ENCODE assay signal across 10 cellular contexts in genomic region chr1:176466514-176466913, GRCh38. TPM values are rescaled to one million over a fixed set of nuclear protein-coding genes. Genes with fewer than 3 reads are reported as not detected.
DNase-seq lines count a peak whose midpoint lies in the region; ATAC-seq and TF ChIP-seq lines count a peak whose summit lies in the region.
"Had no signal": no experiment of that assay in that cellular context is flagged by ENCODE, and none has a peak within 500 bp of the region (broad histone marks: within the 10 kb centered on the region; RNA-seq: fewer than 3 reads in every experiment).

No MANE protein-coding gene starts in this region.

- DNase-seq in GM10248 (ENCODE audit: extremely low spot score): peak; percentile 11
- peak; percentile 20 for DNase-seq in RPMI8226
- no peak for DNase-seq in left lobe of liver (ENCODE audit: low spot score)
- no peak for DNase-seq in left lung
- no peak for DNase-seq in esophagus muscularis mucosa (ENCODE audit: extremely low spot score)
- DNase-seq in transverse colon: no peak
- DNase-seq: activated naive CD4-positive, alpha-beta T cell treated with anti-CD3 and anti-CD28 coated beads for 36 hours; nucleus accumbens had no signal

- TF ChIP-seq EP300 in esophagus muscularis mucosa (IDR thresholded peaks at IDR 0.05) (no peak), transverse colon (IDR thresholded peaks at IDR 0.05; ENCODE audit: low read depth) (no peak)

- POLR2A ChIA-PET in GM10248 (lab: Yijun Ruan, JAX): no interaction called here

- H3K36me3 ChIP-seq in left lung: no peaks in the 10 kb centered on the region
- H3K36me3 ChIP-seq in esophagus muscularis mucosa: no peaks in the 10 kb centered on the region
- H3K36me3 ChIP-seq in transverse colon: no peaks in the 10 kb centered on the region

- H3K4me3 ChIP-seq in left lung: no peak overlapping the region
- no peak overlapping the region for H3K4me3 ChIP-seq in esophagus muscularis mucosa
- no peak overlapping the region for H3K4me3 ChIP-seq in transverse colon

- intact Hi-C loops in left lung (cut with DNase I): no loop called here
- intact Hi-C loops in esophagus muscularis mucosa (cut with DNase I): no loop called here
- intact Hi-C loops in transverse colon (cut with DNase I; ENCODE audit: low total_unique reads): no loop called here

- CTCF ChIA-PET in GM10248 (lab: Yijun Ruan, JAX): no interaction called here

- H3K27me3 ChIP-seq in left lung (no peaks in the 10 kb centered on the region), esophagus muscularis mucosa (no peaks in the 10 kb centered on the region), transverse colon (no peaks in the 10 kb centered on the region)

- no peaks in the 10 kb centered on the region for H3K9me3 ChIP-seq in left lung
- no peaks in the 10 kb centered on the region for H3K9me3 ChIP-seq in esophagus muscularis mucosa
- H3K9me3 ChIP-seq in transverse colon: no peaks in the 10 kb centered on the region

- WGBS in esophagus muscularis mucosa: 29% methylated on average over 3 of the region's 3 CpGs
- WGBS in transverse colon (ENCODE audit: low coverage in 1 of 2), 2 donors: 58 to 72% methylated on average over 2 to 3 of the region's 3 CpGs

- in situ Hi-C loops in transverse colon (cut with MboI; ENCODE audit: low pct_ligation_motif_present in 1 of 4, low pct_unique_long_range_greater_than_20kb in 1 of 4, low sequenced_read_pairs in 3 of 4): no loop called here

- no peak for TF ChIP-seq POLR2A in esophagus muscularis mucosa (IDR thresholded peaks at IDR 0.05; ENCODE audit: low read depth)
- TF ChIP-seq POLR2A in transverse colon (IDR thresholded peaks at IDR 0.05): no peak

- no peaks in the 10 kb centered on the region for H3K4me1 ChIP-seq in left lung
- no peaks in the 10 kb centered on the region for H3K4me1 ChIP-seq in esophagus muscularis mucosa
- no peaks in the 10 kb centered on the region for H3K4me1 ChIP-seq in transverse colon

- ATAC-seq in HG03469 (IDR thresholded peaks at IDR 0.05; ENCODE audit: unreplicated experiment) (peak; percentile 50), left lobe of liver (peak; percentile 25), GM21528 (IDR thresholded peaks at IDR 0.05; ENCODE audit: low FRiP score, unreplicated experiment) (no peak), left lung (no peak)

- TF ChIP-seq CTCF in GM10248 (IDR thresholded peaks at IDR 0.05; ENCODE audit: control extremely low read depth, extremely low read depth, low read depth, missing control alignments) (no peak), left lung (IDR thresholded peaks at IDR 0.05) (no peak), esophagus muscularis mucosa (IDR thresholded peaks at IDR 0.05) (peak in 1 of 3 experiments; percentile 14), transverse colon (IDR thresholded peaks at IDR 0.05) (peak in 1 of 5 experiments; percentile 4)

- H3K27ac ChIP-seq in left lung (no peak overlapping the region), esophagus muscularis mucosa (replicated peaks in 1 of 4) (no peak overlapping the region), transverse colon (no peak overlapping the region)

RNA-seq across cellular contexts. Expression of gene PAPPA2, which starts 3.5 kb away (rescaled TPM):
- total RNA-seq in left lobe of liver: 0.45 TPM
- total RNA-seq in left lung: under 1 TPM; 0.09 to 0.34 TPM
- total RNA-seq in esophagus muscularis mucosa: 1 to 10 TPM in 1 of 4 donors, under 1 TPM in 3; under 0.01 to 3.1 (median 0.45) TPM
- total RNA-seq in transverse colon: 1 to 10 TPM in 2 of 4 donors, under 1 TPM in 1, not detected in 1; 0.55 to 3.3 (median 2.2) TPM

Comparison
In these comparisons a context has a peak if more than half of its experiments do, and no peak if none do; other contexts are left out.
1. DNase-seq: peak in GM10248 (single experiment) and RPMI8226 (single experiment); none in left lobe of liver (single experiment), left lung (0 of 2), esophagus muscularis mucosa (single experiment) and transverse colon (single experiment).
2. ATAC-seq: peak in HG03469 (single experiment) and left lobe of liver (single experiment); none in GM21528 (single experiment) and left lung (single experiment).